21 cellular contexts compared by ENCODE assay signal in the genomic region with DNA sequence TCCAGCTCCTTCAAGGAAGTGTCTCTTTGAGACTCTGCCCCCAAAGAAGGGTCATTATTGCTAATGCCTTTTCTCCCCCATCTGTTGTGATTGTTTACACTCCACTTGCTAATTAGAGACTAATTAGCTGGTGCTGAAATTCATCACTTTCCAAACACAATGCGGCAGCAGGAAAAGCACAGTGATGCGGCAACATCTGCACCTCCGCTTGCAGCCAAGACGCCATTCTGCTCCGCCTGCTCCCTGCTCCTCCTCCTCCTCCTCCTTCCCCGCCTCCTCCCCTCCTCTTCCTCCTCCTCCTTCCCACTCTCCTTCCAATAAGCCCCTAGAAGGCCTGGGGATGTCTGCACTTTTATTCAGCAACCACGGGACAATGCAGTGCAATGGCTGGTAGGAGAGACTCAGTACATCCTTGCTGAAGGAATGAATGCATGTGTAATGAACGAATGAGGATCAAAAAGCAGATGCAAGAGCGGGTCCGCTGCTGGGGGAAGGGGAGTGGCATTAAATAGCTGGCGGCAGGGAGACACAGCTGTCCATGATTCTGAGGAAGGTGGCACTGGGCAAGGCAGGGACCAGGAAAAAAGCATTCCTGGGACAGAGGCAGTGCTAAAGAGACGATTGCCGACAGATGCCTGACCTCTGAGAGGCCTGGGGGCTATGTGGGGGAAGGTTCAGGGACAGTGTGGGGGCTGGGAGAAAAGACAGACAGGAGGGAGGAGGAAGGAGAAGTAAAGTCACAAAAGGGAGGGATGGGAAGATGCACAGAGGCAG.
A peak's percentile ranks its signal among the peaks of the same experiment; 100 is the strongest.
DNase-seq lines count a peak whose midpoint lies in the region; ATAC-seq, FAIRE-seq and TF ChIP-seq lines count a peak whose summit lies in the region.
"Had no signal": no experiment of that assay in that cellular context is flagged by ENCODE, and none has a peak within 500 bp of the region (broad histone marks: within the 10 kb centered on the region; RNA-seq: fewer than 3 reads in every experiment).

No MANE protein-coding gene starts in this region.

- no peak for FAIRE-seq in RCC 7860 (lab: Jason Lieb, UNC)
- FAIRE-seq: GM12891 had no signal

- RAD21 ChIA-PET in HCT116 (lab: Charles Lee; ENCODE audit: low non-redundant PET in 1 of 2, low total read pairs in 2 of 2, uncharacterized antibody in 2 of 2, unreplicated experiment in 2 of 2) = no interaction called here

- intact Hi-C loops in HCT116 (cut with micrococcal nuclease) = no loop called here

- TF ChIP-seq POLR2A in HCT116 (IDR thresholded peaks at IDR 0.05; ENCODE audit: borderline replicate concordance, extremely low read depth, insufficient read depth, insufficient read length) = no peak

- H3K27me3 Mint-ChIP-seq in WTC11 (ENCODE audit: low read depth) (no peaks in the 10 kb centered on the region), neural crest cell (ENCODE audit: low read depth) (no peaks in the 10 kb centered on the region)
- H3K27me3 Mint-ChIP-seq: activated CD4-positive, alpha-beta memory T cell treated with anti-CD3 and anti-CD28 coated beads, Interleukin-2, amount 10 ng/mL, durations not matched to agents 7 days and 5 days; memory B cell; naive B cell had no signal

- H3K9me3 ChIP-seq in HCT116 (ENCODE audit: control insufficient read depth in 1 of 2, insufficient read depth in 1 of 2, low read depth in 1 of 2, low read length in 2 of 2) (no peaks in the 10 kb centered on the region), GM23248 (ENCODE audit: low read depth) (no peaks in the 10 kb centered on the region)
- H3K9me3 ChIP-seq: vagina had no signal

- POLR2A ChIA-PET in HCT116 (lab: Charles Lee) = no interaction called here
- POLR2A ChIA-PET in WTC11 (lab: Charles Lee) = interaction anchor here (0.6 kb wide), 1 partner anchor 43 kb away, joined by 4 read pairs; no protein-coding TSS in a partner anchor

- peak; percentile 33 for DNase-seq in COR-L47 (lab: John Stamatoyannopoulos, UW)
- no peak for DNase-seq in HCT116 (ENCODE audit: low read depth, low spot score)
- no peak for DNase-seq in WTC11 (ENCODE audit: low spot score)
- DNase-seq in neural crest cell (ENCODE audit: low read depth, low spot score) = no peak
- DNase-seq in GM23248 = no peak
- DNase-seq in AG08395 (ENCODE audit: low spot score) = no peak
- no peak for DNase-seq in RCC 7860 (ENCODE audit: low spot score)
- DNase-seq: activated CD4-positive, alpha-beta memory T cell treated with anti-CD3 and anti-CD28 coated beads, Interleukin-2, amount 10 ng/mL, durations not matched to agents 7 days and 5 days; activated gamma-delta T cell; cortex of kidney; DMS79; naive B cell; NCI-H187 treated with DMSO at 0.1 percent for 48 hours; NCI-H345; stimulated activated CD4-positive, alpha-beta T cell treated with anti-CD3 and anti-CD28 coated beads, Interleukin-15, amount 100 ng/mL, for 24 hours; stimulated activated CD8-positive, alpha-beta memory T cell treated with anti-CD3 and anti-CD28 coated beads, Interleukin-4, amount 100 ng/mL, for 48 hours had no signal

- in situ Hi-C loops in GM23248 (cut with MboI) = no loop called here

- H3K4me2 ChIP-seq in HCT116 (ENCODE audit: low read length) (no peak overlapping the region), GM23248 (ENCODE audit: unreplicated experiment) (no peak overlapping the region)
- H3K4me2 ChIP-seq: KMS-11 had no signal

- H3F3A ChIP-seq in GM23248 (ENCODE audit: insufficient read depth) = no peaks in the 10 kb centered on the region

- BruUV-seq in HCT116 (replicated peaks; lab: Mats Ljungman, UMichigan) = no TSS peak

- no peak for TF ChIP-seq CTCF in HCT116 (IDR thresholded peaks at IDR 0.05 in 2 of 3, conservative IDR thresholded peaks at IDR 0.05 in 1 of 3; ENCODE audit: borderline replicate concordance in 1 of 3, insufficient read depth in 1 of 3, low read depth in 2 of 3, low read length in 2 of 3)
- no peak for TF ChIP-seq CTCF in WTC11 (IDR thresholded peaks at IDR 0.05)
- no peak for TF ChIP-seq CTCF in neural crest cell (conservative IDR thresholded peaks at IDR 0.05)

- H3K4me3 ChIP-seq in HCT116 (replicated peaks in 1 of 2; ENCODE audit: low read depth in 1 of 2, low read length in 2 of 2) = no peak overlapping the region
- H3K4me3 ChIP-seq in GM23248 = no peak overlapping the region
- H3K4me3 ChIP-seq: vagina had no signal

- H3K36me3 ChIP-seq in HCT116 (ENCODE audit: control insufficient read depth in 1 of 2, insufficient read depth in 2 of 2, low read length in 2 of 2) = no peaks in the 10 kb centered on the region
- no peaks in the 10 kb centered on the region for H3K36me3 ChIP-seq in GM23248 (ENCODE audit: low read depth)
- H3K36me3 ChIP-seq: vagina had no signal

- H3K4me1 ChIP-seq in HCT116 (ENCODE audit: control insufficient read depth in 1 of 2, insufficient read depth in 2 of 2, low read length in 2 of 2) (no peaks in the 10 kb centered on the region), GM23248 (ENCODE audit: insufficient read depth) (no peaks in the 10 kb centered on the region)
- H3K4me1 ChIP-seq: vagina had no signal

- H3K4me1 Mint-ChIP-seq in WTC11 (peaks cover 41% of the 10 kb centered on the region), neural crest cell (peaks cover 75% of the 10 kb centered on the region)
- H3K4me1 Mint-ChIP-seq: activated CD4-positive, alpha-beta memory T cell treated with anti-CD3 and anti-CD28 coated beads, Interleukin-2, amount 10 ng/mL, durations not matched to agents 7 days and 5 days had no signal

- H2AFZ ChIP-seq in HCT116 (ENCODE audit: low read depth, low read length, poor library complexity, severe bottlenecking) (no peak overlapping the region), GM23248 (no peak overlapping the region)

- H3K36me3 Mint-ChIP-seq in WTC11 (no peaks in the 10 kb centered on the region), neural crest cell (ENCODE audit: low read depth) (no peaks in the 10 kb centered on the region)

- no peaks in the 10 kb centered on the region for H3K9me3 Mint-ChIP-seq in WTC11
- no peaks in the 10 kb centered on the region for H3K9me3 Mint-ChIP-seq in neural crest cell
- H3K9me3 Mint-ChIP-seq: activated CD4-positive, alpha-beta memory T cell treated with anti-CD3 and anti-CD28 coated beads, Interleukin-2, amount 10 ng/mL, durations not matched to agents 7 days and 5 days; naive B cell had no signal

- H4K20me1 ChIP-seq in HCT116 (ENCODE audit: insufficient read depth) (no peaks in the 10 kb centered on the region), GM23248 (ENCODE audit: insufficient read depth) (no peaks in the 10 kb centered on the region)

- no peak for TF ChIP-seq RAD21 in HCT116 (IDR thresholded peaks at IDR 0.05; ENCODE audit: low read depth)

- peaks cover 22% of the 10 kb centered on the region for H3K27me3 ChIP-seq in HCT116 (ENCODE audit: insufficient read depth, low read length)
- no peaks in the 10 kb centered on the region for H3K27me3 ChIP-seq in GM23248 (replicated peaks; ENCODE audit: insufficient read depth)
- H3K27me3 ChIP-seq: vagina had no signal

- WGBS in GM23248 (ENCODE audit: low coverage in 1 of 2, low lambda C conversion rate in 2 of 2, missing lambda C conversion rate in 2 of 2), 2 experiments = 55 to 56% methylated on average over 12 to 13 of the region's 13 CpGs

- ATAC-seq in HCT116 (peak; percentile 44), WTC11 (peak; percentile 49)
- ATAC-seq: sciatic nerve had no signal

- H3K9me2 ChIP-seq in HCT116 (ENCODE audit: insufficient read depth) (no peaks in the 10 kb centered on the region), GM23248 (ENCODE audit: insufficient read depth) (no peaks in the 10 kb centered on the region)

- no peak overlapping the region for H3K9ac ChIP-seq in HCT116 (ENCODE audit: low read length)
- no peak overlapping the region for H3K9ac ChIP-seq in GM23248
- H3K9ac ChIP-seq: KMS-11 had no signal

- H3K27ac Mint-ChIP-seq in WTC11 = peak overlapping the region; percentile 69; the same call in 1 of the 2 replicates
- peak overlapping the region; percentile 68 for H3K27ac Mint-ChIP-seq in neural crest cell (ENCODE audit: unreplicated experiment)
- H3K27ac Mint-ChIP-seq: activated CD4-positive, alpha-beta memory T cell treated with anti-CD3 and anti-CD28 coated beads, Interleukin-2, amount 10 ng/mL, durations not matched to agents 7 days and 5 days; memory B cell had no signal

- CTCF ChIA-PET in HCT116 (lab: Charles Lee) = no interaction called here
- CTCF ChIA-PET in WTC11 (lab: Charles Lee) = interaction anchor here (0.6 to 1.0 kb wide), 3 partner anchors 11 to 21 kb away, joined by 3 read pairs; no protein-coding TSS in a partner anchor

- H3K79me2 ChIP-seq in HCT116 (ENCODE audit: insufficient read depth, low read length) = no peaks in the 10 kb centered on the region
- H3K79me2 ChIP-seq in GM23248 (ENCODE audit: insufficient read depth) = no peaks in the 10 kb centered on the region

- H3K4me3 Mint-ChIP-seq in WTC11 = no peak overlapping the region
- peak overlapping the region; percentile 44 for H3K4me3 Mint-ChIP-seq in neural crest cell
- H3K4me3 Mint-ChIP-seq: activated CD4-positive, alpha-beta memory T cell treated with anti-CD3 and anti-CD28 coated beads, Interleukin-2, amount 10 ng/mL, durations not matched to agents 7 days and 5 days; memory B cell; naive B cell had no signal

- H3K27ac ChIP-seq in HCT116 (ENCODE audit: low read depth, low read length) = no peak overlapping the region
- no peak overlapping the region for H3K27ac ChIP-seq in GM23248
- H3K27ac ChIP-seq: KMS-11, vagina had no signal

TF ChIP-seq in HCT116, 20 proteins besides CTCF, POLR2A, EP300 and RAD21:
- no peak for TF ChIP-seq JUND (IDR thresholded peaks at IDR 0.05)
- TF ChIP-seq CBX3 (IDR thresholded peaks at IDR 0.05; ENCODE audit: low read depth) = no peak

TF ChIP-seq in WTC11, 78 proteins besides CTCF, POLR2A, EP300 and RAD21:
- TF ChIP-seq, protein P1, sequence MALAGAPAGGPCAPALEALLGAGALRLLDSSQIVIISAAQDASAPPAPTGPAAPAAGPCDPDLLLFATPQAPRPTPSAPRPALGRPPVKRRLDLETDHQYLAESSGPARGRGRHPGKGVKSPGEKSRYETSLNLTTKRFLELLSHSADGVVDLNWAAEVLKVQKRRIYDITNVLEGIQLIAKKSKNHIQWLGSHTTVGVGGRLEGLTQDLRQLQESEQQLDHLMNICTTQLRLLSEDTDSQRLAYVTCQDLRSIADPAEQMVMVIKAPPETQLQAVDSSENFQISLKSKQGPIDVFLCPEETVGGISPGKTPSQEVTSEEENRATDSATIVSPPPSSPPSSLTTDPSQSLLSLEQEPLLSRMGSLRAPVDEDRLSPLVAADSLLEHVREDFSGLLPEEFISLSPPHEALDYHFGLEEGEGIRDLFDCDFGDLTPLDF (CRISPR knock-in tag; IDR thresholded peaks at IDR 0.05) = no peak
- TF ChIP-seq, protein P2, sequence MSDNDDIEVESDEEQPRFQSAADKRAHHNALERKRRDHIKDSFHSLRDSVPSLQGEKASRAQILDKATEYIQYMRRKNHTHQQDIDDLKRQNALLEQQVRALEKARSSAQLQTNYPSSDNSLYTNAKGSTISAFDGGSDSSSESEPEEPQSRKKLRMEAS (CRISPR knock-in tag; IDR thresholded peaks at IDR 0.05) = no peak
- TF ChIP-seq ZNF121 (CRISPR knock-in tag; IDR thresholded peaks at IDR 0.05) = 0 out of 2 replicates have a peak, but pooled peaks have one; percentile 67
- TF ChIP-seq ZNF263 (CRISPR knock-in tag; IDR thresholded peaks at IDR 0.05; ENCODE audit: low read depth) = peak; percentile 97
